10 cellular contexts compared by ENCODE assay signal in the genomic region with DNA sequence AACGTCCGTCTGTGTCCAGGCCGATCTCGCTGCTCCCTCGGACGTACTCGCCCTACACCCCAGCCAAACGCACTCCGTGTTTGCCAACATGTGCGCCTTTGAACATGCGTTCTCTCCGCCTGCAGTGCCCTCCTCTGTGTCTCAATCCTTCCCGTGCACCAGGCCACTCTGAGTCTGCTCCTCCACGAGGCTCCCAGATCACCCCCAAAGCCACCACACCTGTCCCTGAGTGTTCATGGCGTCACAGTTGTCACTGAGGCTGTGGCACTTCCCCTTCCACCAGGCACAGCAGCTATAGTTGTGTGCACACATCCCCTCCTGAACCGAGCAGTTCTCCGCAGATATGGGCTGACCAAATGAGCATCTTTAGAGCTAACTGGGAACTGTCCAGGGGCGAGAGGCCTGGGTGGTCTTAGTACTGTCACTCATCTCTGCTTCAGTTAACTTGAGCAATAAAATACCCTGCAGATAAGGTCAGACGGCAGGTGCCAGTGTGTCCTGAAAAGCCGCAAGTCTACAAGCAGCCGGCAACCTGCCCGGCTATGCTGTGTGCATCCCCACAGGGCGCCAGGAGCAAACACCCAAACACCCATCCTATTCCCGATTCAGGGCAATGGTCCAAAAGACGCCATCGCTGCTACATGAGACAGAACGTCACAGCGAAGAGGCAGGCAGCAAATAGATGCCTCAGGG. TPM values are rescaled to one million over a fixed set of nuclear protein-coding genes. Genes with fewer than 3 reads are reported as not detected.
DNase-seq lines count a peak whose midpoint lies in the region; TF ChIP-seq lines count a peak whose summit lies in the region.
"Had no signal": no experiment of that assay in that cellular context is flagged by ENCODE, and none has a peak within 500 bp of the region (broad histone marks: within the 10 kb centered on the region; RNA-seq: fewer than 3 reads in every experiment).

No MANE protein-coding gene starts in this region.

- no peaks in the 10 kb centered on the region for H3K79me2 ChIP-seq in OCI-LY7 (ENCODE audit: insufficient read depth, low read depth, low read length)

- H3K4me3 ChIP-seq in OCI-LY7 (ENCODE audit: low read depth, low read length, poor library complexity, severe bottlenecking): no peak overlapping the region
- H3K4me3 ChIP-seq: A549 had no signal

- no TSS peak for BruUV-seq in OCI-LY7 (replicated peaks; lab: Mats Ljungman, UMichigan)

- peaks cover 38% of the 10 kb centered on the region for H3K36me3 Mint-ChIP-seq in brain
- peaks cover 14% of the 10 kb centered on the region for H3K36me3 Mint-ChIP-seq in osteocyte (ENCODE audit: unreplicated experiment)

- intact Hi-C loops in OCI-LY7 (cut with micrococcal nuclease; ENCODE audit: unreplicated experiment): no loop called here

- TF ChIP-seq CTCF in brain (conservative IDR thresholded peaks at IDR 0.05) (no peak), osteocyte (IDR thresholded peaks at IDR 0.05) (no peak), OCI-LY7 (conservative IDR thresholded peaks at IDR 0.05; ENCODE audit: low read length) (no peak)

- H3K9me3 ChIP-seq in OCI-LY7 (ENCODE audit: low read length): no peaks in the 10 kb centered on the region
- H3K9me3 ChIP-seq: A549 had no signal

- peak; percentile 6 for DNase-seq in NCI-H2196 (lab: John Stamatoyannopoulos, UW; ENCODE audit: unreplicated experiment)
- DNase-seq in NCI-H2196 treated with DMSO at 0.1 percent for 48 hours (lab: John Stamatoyannopoulos, UW; ENCODE audit: unreplicated experiment): no peak
- DNase-seq in NCI-H1105 (lab: John Stamatoyannopoulos, UW): peak; percentile 26
- no peak for DNase-seq in osteocyte (ENCODE audit: extremely low spot score, unreplicated experiment)
- DNase-seq in OCI-LY7 (ENCODE audit: low spot score): no peak
- no peak for DNase-seq in hepatic stellate cell (ENCODE audit: low spot score)
- no peak for DNase-seq in CD1c-positive myeloid dendritic cell (ENCODE audit: extremely low spot score)
- DNase-seq: foreskin fibroblast had no signal

- no peaks in the 10 kb centered on the region for H3K36me3 ChIP-seq in OCI-LY7 (ENCODE audit: insufficient read depth, low read length)

- H3K27me3 Mint-ChIP-seq in brain: peaks cover 5% of the 10 kb centered on the region
- H3K27me3 Mint-ChIP-seq in osteocyte (ENCODE audit: unreplicated experiment): no peaks in the 10 kb centered on the region

- H4K20me1 ChIP-seq in OCI-LY7 (ENCODE audit: insufficient read depth, low read length): no peaks in the 10 kb centered on the region

- no peak overlapping the region for H2AFZ ChIP-seq in OCI-LY7 (ENCODE audit: low read length)

- peaks cover 9% of the 10 kb centered on the region for H3K4me1 ChIP-seq in OCI-LY7 (ENCODE audit: insufficient read depth, low read length, poor library complexity, severe bottlenecking)

- H3K27ac Mint-ChIP-seq in brain: peak overlapping the region; percentile 78 to 96 (median 89)
- peak overlapping the region; percentile 61 for H3K27ac Mint-ChIP-seq in osteocyte (ENCODE audit: unreplicated experiment)

- H3K4me3 Mint-ChIP-seq in brain (peak overlapping the region in 1 of 5 experiments; percentile 36), osteocyte (ENCODE audit: unreplicated experiment) (no peak overlapping the region)

- CTCF ChIA-PET in OCI-LY7 (lab: Charles Lee; ENCODE audit: unreplicated experiment): no interaction called here

- H3K9me3 Mint-ChIP-seq in brain (peaks cover 18 to 31% (median 29%) of the 10 kb centered on the region in 5 experiments), osteocyte (ENCODE audit: unreplicated experiment) (peaks cover 12% of the 10 kb centered on the region)

- H3K4me2 ChIP-seq in OCI-LY7 (ENCODE audit: low read length): no peak overlapping the region
- H3K4me2 ChIP-seq: A549 had no signal

- H3K4me1 Mint-ChIP-seq in brain (peaks cover 61% of the 10 kb centered on the region), osteocyte (ENCODE audit: unreplicated experiment) (peaks cover 52% of the 10 kb centered on the region)

- POLR2A ChIA-PET in OCI-LY7 (lab: Charles Lee): no interaction called here

- no peak overlapping the region for H3K27ac ChIP-seq in OCI-LY7 (ENCODE audit: low read depth, low read length, poor library complexity, severe bottlenecking)

- H3K9me2 ChIP-seq in OCI-LY7 (ENCODE audit: insufficient read depth, low read length): no peaks in the 10 kb centered on the region

RNA-seq across cellular contexts. Expression of a gene that starts 35.5 kb away (rescaled TPM):
- polyA plus RNA-seq in brain (ENCODE audit: insufficient read depth, low read depth, low replicate concordance): 12.4 TPM
- 44.8 and 45.5 TPM in 2 replicates for total RNA-seq in osteocyte
- 3.6 and 4.4 TPM in 2 replicates for total RNA-seq in OCI-LY7 (2014; rRNA removed; shearing (Covaris generic))
- 15.0 and 17.9 TPM in 2 replicates for total RNA-seq in OCI-LY7 (2022)

Comparison
In these comparisons a context has a peak if more than half of its experiments do, and no peak if none do; other contexts are left out.
1. DNase-seq: peak in NCI-H2196 (single experiment) and NCI-H1105 (single experiment); none in NCI-H2196 treated with DMSO at 0.1 percent for 48 hours (single experiment), osteocyte (single experiment), OCI-LY7 (single experiment), hepatic stellate cell (single experiment) and CD1c-positive myeloid dendritic cell (single experiment).